4 cellular contexts compared by ENCODE assay signal in the genomic region with DNA sequence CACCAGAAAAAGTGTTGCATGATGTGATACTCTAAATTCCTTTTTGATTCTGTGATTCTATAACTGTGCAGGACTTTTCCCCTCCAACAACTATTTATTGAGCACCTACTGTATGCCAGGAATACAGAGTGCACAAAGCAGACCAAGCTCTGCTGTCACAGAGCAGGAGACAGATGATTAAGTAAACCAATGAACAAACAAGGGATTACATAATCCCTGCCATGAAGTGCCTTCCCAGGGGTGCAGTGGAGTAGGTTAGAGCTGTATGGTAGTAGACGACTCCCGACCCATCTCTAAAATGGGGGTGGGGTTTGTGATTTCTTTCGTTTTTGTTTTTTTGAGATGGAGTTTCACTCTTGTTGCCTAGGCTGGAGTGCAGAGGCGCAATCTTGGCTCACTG.
"Had no signal": no experiment of that assay in that cellular context is flagged by ENCODE, and none has a peak within 500 bp of the region (broad histone marks: within the 10 kb centered on the region; RNA-seq: fewer than 3 reads in every experiment).

No MANE protein-coding gene starts in this region.

- ATAC-seq: HepG2, K562 had no signal

- DNase-seq: IMR-90, KBM-7 had no signal
